25 cellular contexts compared by ENCODE assay signal in the genomic region with DNA sequence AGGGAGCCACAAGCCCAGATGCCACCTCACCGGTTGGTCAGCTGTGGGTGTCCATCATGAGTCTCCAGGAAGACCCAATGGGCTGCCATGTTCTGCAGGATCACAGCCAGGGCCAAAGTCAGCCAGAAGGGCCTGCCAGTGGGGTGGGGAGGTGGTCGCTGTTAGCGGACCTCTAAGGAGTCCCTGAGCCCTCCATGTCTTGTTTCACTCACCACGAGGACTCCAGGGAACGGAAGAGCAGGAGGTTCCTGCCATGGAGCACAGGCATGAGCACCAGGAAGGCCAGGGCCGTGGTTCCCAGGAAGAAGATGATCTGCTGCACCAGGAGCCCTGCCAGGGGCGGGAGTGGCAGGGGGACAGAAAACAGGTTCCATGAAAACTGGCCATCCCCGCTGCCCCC. TPM values are rescaled to one million over a fixed set of nuclear protein-coding genes. Genes with fewer than 3 reads are reported as not detected.
"Had no signal": no experiment of that assay in that cellular context is flagged by ENCODE, and none has a peak within 500 bp of the region (broad histone marks: within the 10 kb centered on the region; RNA-seq: fewer than 3 reads in every experiment).

No MANE protein-coding gene starts in this region.

- H3K4me3 ChIP-seq: body of pancreas, lung, tibial artery had no signal

- H3K36me3 ChIP-seq: tibial artery had no signal

- H3K4me2 ChIP-seq: SK-N-SH had no signal

- H3K4me1 Mint-ChIP-seq: activated CD8-positive, alpha-beta memory T cell treated with anti-CD3 and anti-CD28 coated beads, Interleukin-2, amount 10 ng/mL, durations not matched to agents 7 days and 5 days; natural killer cell had no signal

- H3K9me3 Mint-ChIP-seq: activated CD8-positive, alpha-beta T cell treated with anti-CD3 and anti-CD28 coated beads for 36 hours; activated naive CD8-positive, alpha-beta T cell treated with anti-CD3 and anti-CD28 coated beads, Interleukin-2, amount 50 U/mL, for 24 hours; mesothelial cell of epicardium; natural killer cell; stimulated activated naive CD8-positive, alpha-beta T cell treated with anti-CD3 and anti-CD28 coated beads, Interleukin-15, Interleukin-2, amounts not matched to agents 100 ng/mL and 50 ng/mL, for 24 hours had no signal

- H3K27ac ChIP-seq: body of pancreas, foreskin keratinocyte, tibial artery had no signal

- H3K27me3 Mint-ChIP-seq: activated CD8-positive, alpha-beta T cell treated with anti-CD3 and anti-CD28 coated beads for 36 hours; stimulated activated naive CD8-positive, alpha-beta T cell treated with anti-CD3 and anti-CD28 coated beads, Interleukin-15, Interleukin-2, amounts not matched to agents 100 ng/mL and 50 ng/mL, for 24 hours had no signal

- H3K27ac Mint-ChIP-seq: activated CD8-positive, alpha-beta memory T cell treated with anti-CD3 and anti-CD28 coated beads, Interleukin-2, amount 10 ng/mL, durations not matched to agents 7 days and 5 days; activated CD8-positive, alpha-beta T cell treated with anti-CD3 and anti-CD28 coated beads for 36 hours; activated naive CD8-positive, alpha-beta T cell treated with anti-CD3 and anti-CD28 coated beads, Interleukin-2, amount 50 U/mL, for 24 hours; mesothelial cell of epicardium; natural killer cell; stimulated activated naive CD8-positive, alpha-beta T cell treated with anti-CD3 and anti-CD28 coated beads, Interleukin-15, Interleukin-2, amounts not matched to agents 100 ng/mL and 50 ng/mL, for 24 hours had no signal

- H3K36me3 Mint-ChIP-seq: activated CD8-positive, alpha-beta memory T cell treated with anti-CD3 and anti-CD28 coated beads, Interleukin-2, amount 10 ng/mL, durations not matched to agents 7 days and 5 days; natural killer cell had no signal

- H3K27me3 ChIP-seq: body of pancreas, tibial artery had no signal

- H3K4me3 Mint-ChIP-seq: activated CD8-positive, alpha-beta memory T cell treated with anti-CD3 and anti-CD28 coated beads, Interleukin-2, amount 10 ng/mL, durations not matched to agents 7 days and 5 days; activated CD8-positive, alpha-beta T cell treated with anti-CD3 and anti-CD28 coated beads for 36 hours; activated naive CD8-positive, alpha-beta T cell treated with anti-CD3 and anti-CD28 coated beads, Interleukin-2, amount 50 U/mL, for 24 hours; mesothelial cell of epicardium; natural killer cell; stimulated activated naive CD8-positive, alpha-beta T cell treated with anti-CD3 and anti-CD28 coated beads, Interleukin-15, Interleukin-2, amounts not matched to agents 100 ng/mL and 50 ng/mL, for 24 hours had no signal

- H3K4me1 ChIP-seq: foreskin keratinocyte had no signal

- H3K9me3 ChIP-seq: body of pancreas, SK-N-SH, tibial artery had no signal

- ATAC-seq: activated CD8-positive, alpha-beta memory T cell treated with anti-CD3 and anti-CD28 coated beads, Interleukin-2, amount 10 ng/mL, durations not matched to agents 7 days and 5 days; activated CD8-positive, alpha-beta T cell treated with anti-CD3 and anti-CD28 coated beads for 36 hours; activated naive CD8-positive, alpha-beta T cell treated with anti-CD3 and anti-CD28 coated beads, Interleukin-2, amount 50 U/mL, for 24 hours; body of pancreas; foreskin keratinocyte; natural killer cell had no signal

- H3K9ac ChIP-seq: SK-N-SH had no signal

- DNase-seq: activated CD4-positive, alpha-beta T cell treated with anti-CD3 and anti-CD28 coated beads for 48 hours; activated CD8-positive, alpha-beta memory T cell treated with anti-CD3 and anti-CD28 coated beads, Interleukin-2, amount 10 ng/mL, durations not matched to agents 7 days and 5 days; activated CD8-positive, alpha-beta T cell treated with anti-CD3 and anti-CD28 coated beads for 36 hours; activated gamma-delta T cell; activated naive CD4-positive, alpha-beta T cell treated with anti-CD3 and anti-CD28 coated beads, Interleukin-2, amount 50 U/mL, for 16 hours; activated naive CD8-positive, alpha-beta T cell treated with anti-CD3 and anti-CD28 coated beads, Interleukin-2, amount 50 U/mL, for 24 hours; activated T-cell treated with anti-CD3 and anti-CD28 coated beads for 4 hours; body of pancreas; caudate nucleus; dermis blood vessel endothelial cell; effector CD8-positive, alpha-beta T cell; erythroblast; foreskin keratinocyte; hypothalamus; natural killer cell; nucleus accumbens; stimulated activated CD4-positive, alpha-beta T cell treated with anti-CD3 and anti-CD28 coated beads, Interleukin-1b, Interleukin-23, amount 100 ng/mL, for 48 hours; substantia nigra; T-helper 2 cell; tibial artery had no signal

RNA-seq across cellular contexts. Expression of a gene that starts 8.6 kb away (rescaled TPM):
- total RNA-seq: activated CD8-positive, alpha-beta memory T cell treated with anti-CD3 and anti-CD28 coated beads, Interleukin-2, amount 10 ng/mL, durations not matched to agents 7 days and 5 days; activated CD8-positive, alpha-beta T cell treated with anti-CD3 and anti-CD28 coated beads for 36 hours; foreskin keratinocyte; natural killer cell had no signal
- polyA plus RNA-seq: foreskin keratinocyte had no signal

RNA-seq across cellular contexts. Expression of a gene that starts 20.5 kb away (rescaled TPM):
- total RNA-seq: body of pancreas, foreskin keratinocyte, natural killer cell had no signal
- polyA plus RNA-seq: foreskin keratinocyte had no signal

RNA-seq across cellular contexts. Expression of a gene that starts 51.7 kb away (rescaled TPM):
- total RNA-seq: activated CD8-positive, alpha-beta T cell treated with anti-CD3 and anti-CD28 coated beads for 36 hours; body of pancreas; dermis blood vessel endothelial cell; foreskin keratinocyte; natural killer cell; renal cortical epithelial cell had no signal
- polyA plus RNA-seq: foreskin keratinocyte had no signal

RNA-seq across cellular contexts. Expression of a gene that starts 54.0 kb away (rescaled TPM):
- total RNA-seq: activated CD8-positive, alpha-beta memory T cell treated with anti-CD3 and anti-CD28 coated beads, Interleukin-2, amount 10 ng/mL, durations not matched to agents 7 days and 5 days; body of pancreas; dermis blood vessel endothelial cell; foreskin keratinocyte; natural killer cell; renal cortical epithelial cell had no signal
- polyA plus RNA-seq: foreskin keratinocyte had no signal
